8 cellular contexts compared by ENCODE assay signal in the genomic region with DNA sequence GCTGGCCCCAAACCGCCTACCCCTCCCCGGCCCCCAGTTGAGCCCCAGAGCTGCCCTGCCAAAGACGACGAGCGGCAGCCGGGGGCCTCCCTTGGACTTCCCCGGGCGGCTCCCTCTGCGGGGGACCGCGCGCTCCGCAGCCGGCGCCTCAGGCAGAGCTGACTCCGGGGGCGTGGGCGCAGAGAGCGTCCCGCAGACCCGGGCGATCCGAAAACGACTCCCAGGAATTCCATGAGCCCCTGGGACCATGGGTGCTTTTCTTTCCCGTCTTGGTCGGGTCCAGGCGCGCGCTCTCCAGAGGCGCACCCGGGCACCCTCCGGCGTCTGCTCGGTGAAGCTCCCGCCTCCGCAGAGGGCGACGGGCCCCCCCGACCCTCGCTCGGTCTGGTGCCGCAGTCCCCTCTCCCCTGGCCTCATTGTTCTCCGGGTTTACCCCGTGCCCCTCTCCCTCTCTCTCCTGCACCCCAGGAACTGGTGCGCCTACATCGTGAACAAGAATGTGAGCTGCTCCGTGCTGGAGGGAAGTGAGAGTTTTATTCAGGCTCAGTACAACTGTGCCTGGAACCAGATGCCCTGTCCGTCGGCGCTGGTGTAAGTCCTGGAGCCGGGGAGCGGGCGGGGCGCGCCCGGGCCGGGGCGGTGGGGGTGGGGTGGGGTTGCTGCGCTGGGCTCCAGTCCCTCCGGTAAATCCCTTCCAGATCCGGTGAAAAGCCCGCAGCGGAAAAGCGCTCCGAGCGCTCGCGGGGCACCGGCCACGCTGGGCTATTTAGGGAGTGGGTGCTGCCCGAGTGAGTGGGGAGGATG. TPM values are rescaled to one million over a fixed set of nuclear protein-coding genes. Genes with fewer than 3 reads are reported as not detected.
DNase-seq lines count a peak whose midpoint lies in the region; ATAC-seq, FAIRE-seq and TF ChIP-seq lines count a peak whose summit lies in the region.

No MANE protein-coding gene starts in this region.

- peak overlapping the region; percentile 86 for H3K27ac Mint-ChIP-seq in astrocyte (ENCODE audit: unreplicated experiment)
- H3K27ac Mint-ChIP-seq in immature natural killer cell: peak overlapping the region in 1 of 6 donors; percentile 28

- H3K4me2 ChIP-seq in astrocyte (ENCODE audit: low read length): peak overlapping the region; percentile 86

- H3K9me3 ChIP-seq in HUES6 (ENCODE audit: control insufficient read depth, insufficient read depth, low read depth, low read length) (no peaks in the 10 kb centered on the region), astrocyte (ENCODE audit: insufficient read depth, low read depth, low read length) (no peaks in the 10 kb centered on the region)

- DNase-seq in astrocyte (ENCODE audit: low read depth) (no peak), immature natural killer cell (peak in 1 of 3 donors; percentile 4), DMS 273 treated with DMSO at 0.1 percent for 48 hours (lab: John Stamatoyannopoulos, UW) (no peak), NCI-H1436 treated with DMSO at 0.1 percent for 48 hours (lab: John Stamatoyannopoulos, UW) (no peak), HK-2 (ENCODE audit: unreplicated experiment) (no peak)
- peak; percentile 7 to 26 for DNase-seq in stimulated activated CD4-positive, alpha-beta T cell treated with anti-CD3 and anti-CD28 coated beads, Interleukin-2, amount 100 ng/mL, for 48 hours

- H3K36me3 Mint-ChIP-seq in astrocyte (ENCODE audit: low read depth, unreplicated experiment) (no peaks in the 10 kb centered on the region), immature natural killer cell (peaks cover 0 to 5% (median 4%) of the 10 kb centered on the region in 3 donors)

- peaks cover 5% of the 10 kb centered on the region for H3K4me1 Mint-ChIP-seq in astrocyte (ENCODE audit: low read depth, unreplicated experiment)
- H3K4me1 Mint-ChIP-seq in immature natural killer cell: peaks cover 22 to 23% of the 10 kb centered on the region in 2 donors

- H3K36me3 ChIP-seq in HUES6 (ENCODE audit: control insufficient read depth, insufficient read depth, low read length): no peaks in the 10 kb centered on the region; the same call in 1 of the 2 replicates
- H3K36me3 ChIP-seq in astrocyte (ENCODE audit: insufficient read depth, low read length): no peaks in the 10 kb centered on the region

- no peak for TF ChIP-seq CTCF in astrocyte (IDR thresholded peaks at IDR 0.05; ENCODE audit: insufficient read depth, low read depth, low read length)

- H3K4me1 ChIP-seq in HUES6 (ENCODE audit: control insufficient read depth, insufficient read depth, low read length) (peaks cover 15% of the 10 kb centered on the region; the same call in 1 of the 2 replicates), astrocyte (ENCODE audit: insufficient read depth, low read length) (peaks cover 6% of the 10 kb centered on the region)

- H2AFZ ChIP-seq in astrocyte (ENCODE audit: low read depth, low read length): peak overlapping the region; percentile 84

- H3K9me3 Mint-ChIP-seq in astrocyte (ENCODE audit: unreplicated experiment) (no peaks in the 10 kb centered on the region), immature natural killer cell (no peaks in the 10 kb centered on the region)

- no peaks in the 10 kb centered on the region for H4K20me1 ChIP-seq in astrocyte (ENCODE audit: insufficient read depth, low read length)

- H3K27me3 Mint-ChIP-seq in astrocyte (ENCODE audit: low read depth, unreplicated experiment) (peaks cover 4% of the 10 kb centered on the region), immature natural killer cell (ENCODE audit: low read depth in 3 of 3) (peaks cover 8 to 31% (median 8%) of the 10 kb centered on the region in 3 donors)

- peaks cover 56% of the 10 kb centered on the region for H3K27me3 ChIP-seq in HUES6 (ENCODE audit: control insufficient read depth, insufficient read depth, low read length)
- H3K27me3 ChIP-seq in astrocyte (ENCODE audit: insufficient read depth, low read length): peaks cover 22% of the 10 kb centered on the region

- ATAC-seq in GM18909 (IDR thresholded peaks at IDR 0.05; ENCODE audit: poor library complexity, unreplicated experiment): peak; percentile 33

- FAIRE-seq in astrocyte (lab: Jason Lieb, UNC): no peak

- peak overlapping the region; percentile 88 for H3K4me3 Mint-ChIP-seq in astrocyte (ENCODE audit: unreplicated experiment)
- peak overlapping the region; percentile 77 to 86 (median 83) for H3K4me3 Mint-ChIP-seq in immature natural killer cell

- no peaks in the 10 kb centered on the region for H3K79me2 ChIP-seq in astrocyte (ENCODE audit: insufficient read depth, low read length)

- peak overlapping the region; percentile 88 for H3K4me3 ChIP-seq in HUES6 (ENCODE audit: low read depth, low read length)
- H3K4me3 ChIP-seq in astrocyte (ENCODE audit: insufficient read depth, low read depth, low read length): peak overlapping the region; percentile 56

- peak overlapping the region; percentile 90 for H3K9ac ChIP-seq in HUES6 (ENCODE audit: low read length)
- H3K9ac ChIP-seq in astrocyte (ENCODE audit: low read length): peak overlapping the region; percentile 75

- H3K27ac ChIP-seq in HUES6 (ENCODE audit: low read depth, low read length): peak overlapping the region; percentile 47; the same call in 1 of the 2 replicates
- H3K27ac ChIP-seq in astrocyte (ENCODE audit: low read depth, low read length): no peak overlapping the region

RNA-seq across cellular contexts. Expression of gene EMILIN2, which starts 0.7 kb away (rescaled TPM):
- 29.6 and 33.4 TPM in 2 replicates for total RNA-seq in astrocyte
- polyA plus RNA-seq in immature natural killer cell: 1 to 10 TPM; 3.4 to 9.3 (median 4.4) TPM

Comparison
In these comparisons a context has a peak if more than half of its experiments do, and no peak if none do; other contexts are left out.
1. DNase-seq: peak in stimulated activated CD4-positive, alpha-beta T cell treated with anti-CD3 and anti-CD28 coated beads, Interleukin-2, amount 100 ng/mL, for 48 hours (2 of 2); none in astrocyte (single experiment), DMS 273 treated with DMSO at 0.1 percent for 48 hours (single experiment), NCI-H1436 treated with DMSO at 0.1 percent for 48 hours (single experiment) and HK-2 (single experiment).